26 cellular contexts compared by ENCODE assay signal in the genomic region with DNA sequence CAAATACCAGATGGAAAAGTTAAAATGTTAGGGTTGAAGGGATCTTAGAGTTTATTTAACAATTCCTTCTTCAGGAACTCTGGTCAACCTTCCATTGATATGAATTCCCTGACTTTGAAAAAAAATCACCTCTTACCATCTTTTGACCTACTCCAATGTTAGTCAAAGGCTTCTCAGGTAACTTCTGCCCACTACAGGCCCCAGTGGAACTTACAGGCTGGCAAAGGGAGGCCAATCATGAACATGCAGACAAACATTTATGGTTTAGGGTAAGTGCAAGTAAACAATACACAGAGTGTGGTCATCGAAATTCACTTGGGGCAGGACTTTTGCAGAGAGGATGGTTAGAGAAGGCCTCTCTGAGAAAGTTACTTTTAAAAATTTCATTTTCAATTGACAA. TPM values are rescaled to one million over a fixed set of nuclear protein-coding genes. Genes with fewer than 3 reads are reported as not detected.
DNase-seq lines count a peak whose midpoint lies in the region; ATAC-seq, FAIRE-seq and TF ChIP-seq lines count a peak whose summit lies in the region.
"Had no signal": no experiment of that assay in that cellular context is flagged by ENCODE, and none has a peak within 500 bp of the region (broad histone marks: within the 10 kb centered on the region; RNA-seq: fewer than 3 reads in every experiment).

No MANE protein-coding gene starts in this region.

- H3K9ac ChIP-seq in kidney (ENCODE audit: low read length in 2 of 2), result no peak overlapping the region

- no peaks in the 10 kb centered on the region for H3K9me2 ChIP-seq in DOHH2 (replicated peaks; ENCODE audit: control insufficient read depth, low read length)

- H3K36me3 Mint-ChIP-seq in HFFc6 (ENCODE audit: low read depth), result no peaks in the 10 kb centered on the region
- H3K36me3 Mint-ChIP-seq: activated naive CD4-positive, alpha-beta T cell treated with anti-CD3 and anti-CD28 coated beads, Interleukin-2, amount 50 U/mL, for 72 hours; CD4-positive, alpha-beta memory T cell had no signal

- H3K9me3 Mint-ChIP-seq in HFFc6, result no peaks in the 10 kb centered on the region
- H3K9me3 Mint-ChIP-seq: activated naive CD4-positive, alpha-beta T cell treated with anti-CD3 and anti-CD28 coated beads, Interleukin-2, amount 50 U/mL, for 72 hours; activated T-helper 17 cell treated with anti-CD3 and anti-CD28 coated beads, Interleukin-2, amount 50 U/mL, for 72 hours; CD4-positive, alpha-beta memory T cell had no signal

- in situ Hi-C loops in SK-MEL-5 (cut with HindIII; ENCODE audit: low pct_unique_long_range_greater_than_20kb, low sequenced_read_pairs), result no loop called here

- H3K27me3 ChIP-seq in DOHH2 (ENCODE audit: control insufficient read depth, low read length), result no peaks in the 10 kb centered on the region; the same call in 1 of the 2 replicates
- H3K27me3 ChIP-seq: ascending aorta had no signal

- no peaks in the 10 kb centered on the region for H3K36me3 ChIP-seq in DOHH2 (ENCODE audit: control insufficient read depth, low read length)
- H3K36me3 ChIP-seq in kidney (ENCODE audit: control insufficient read depth in 1 of 2, insufficient read depth in 2 of 2, low read length in 2 of 2), result no peaks in the 10 kb centered on the region
- H3K36me3 ChIP-seq: ascending aorta, neutrophil had no signal

- H3F3A ChIP-seq in DOHH2 (ENCODE audit: control insufficient read depth, insufficient read depth), result 0 out of 2 replicates have a peak, but pooled peaks cover 2% of the 10 kb centered on the region

- no peak for FAIRE-seq in kidney (lab: Jason Lieb, UNC)

- no peak overlapping the region for H3K27ac Mint-ChIP-seq in HFFc6
- H3K27ac Mint-ChIP-seq: activated naive CD4-positive, alpha-beta T cell treated with anti-CD3 and anti-CD28 coated beads, Interleukin-2, amount 50 U/mL, for 72 hours; activated T-helper 17 cell treated with anti-CD3 and anti-CD28 coated beads, Interleukin-2, amount 50 U/mL, for 72 hours; CD4-positive, alpha-beta memory T cell had no signal

- no peaks in the 10 kb centered on the region for H4K20me1 ChIP-seq in DOHH2 (ENCODE audit: control insufficient read depth, insufficient read depth, low read depth, low read length)

- peaks cover 6% of the 10 kb centered on the region for H3K27me3 Mint-ChIP-seq in HFFc6 (ENCODE audit: insufficient read depth)

- ATAC-seq in HG02571 (IDR thresholded peaks at IDR 0.05; ENCODE audit: unreplicated experiment), result no peak
- ATAC-seq: activated naive CD4-positive, alpha-beta T cell treated with anti-CD3 and anti-CD28 coated beads, Interleukin-2, amount 50 U/mL, for 72 hours; activated T-helper 17 cell treated with anti-CD3 and anti-CD28 coated beads, Interleukin-2, amount 50 U/mL, for 72 hours had no signal

- H3K27ac ChIP-seq in DOHH2 (ENCODE audit: low read depth, low read length) (no peak overlapping the region), kidney (ENCODE audit: low read depth in 2 of 2, low read length in 2 of 2) (no peak overlapping the region)
- H3K27ac ChIP-seq: ascending aorta, neutrophil, skin epidermis had no signal

- H3K79me2 ChIP-seq in DOHH2 (ENCODE audit: control insufficient read depth, low read length), result no peaks in the 10 kb centered on the region

- H3K9me3 ChIP-seq in DOHH2 (ENCODE audit: control insufficient read depth, insufficient read depth, low read length), result no peaks in the 10 kb centered on the region
- H3K9me3 ChIP-seq in kidney (ENCODE audit: control insufficient read depth in 1 of 2, low read length in 2 of 2), result no peaks in the 10 kb centered on the region
- H3K9me3 ChIP-seq: ascending aorta, neutrophil had no signal

- intact Hi-C loops in kidney (cut with DNase I), result no loop called here

- H3K4me1 ChIP-seq in DOHH2 (ENCODE audit: control insufficient read depth, low read length) (no peaks in the 10 kb centered on the region), kidney (ENCODE audit: control insufficient read depth in 1 of 2, insufficient read depth in 1 of 2, low read depth in 1 of 2, low read length in 2 of 2) (no peaks in the 10 kb centered on the region)
- H3K4me1 ChIP-seq: ascending aorta had no signal

- TF ChIP-seq CTCF in DOHH2 (IDR thresholded peaks at IDR 0.05; ENCODE audit: low read depth, low read length, poor library complexity, severe bottlenecking), result peak; percentile 8
- 0 out of 2 replicates have a peak, but pooled peaks have one; percentile 14 for TF ChIP-seq CTCF in HFFc6 (IDR thresholded peaks at IDR 0.05)
- TF ChIP-seq CTCF in kidney (IDR thresholded peaks at IDR 0.05; ENCODE audit: borderline replicate concordance, extremely low read depth, insufficient read depth), result no peak

- no peaks in the 10 kb centered on the region for H3K4me1 Mint-ChIP-seq in HFFc6 (ENCODE audit: low read depth)
- H3K4me1 Mint-ChIP-seq: activated T-helper 17 cell treated with anti-CD3 and anti-CD28 coated beads, Interleukin-2, amount 50 U/mL, for 72 hours had no signal

- H3K4me2 ChIP-seq in DOHH2 (ENCODE audit: low read length), result no peak overlapping the region

- H3K4me3 ChIP-seq in DOHH2 (ENCODE audit: low read length) (no peak overlapping the region), kidney (ENCODE audit: low read length in 2 of 2) (no peak overlapping the region)
- H3K4me3 ChIP-seq: ascending aorta, skin epidermis had no signal

- DNase-seq in HFFc6, result no peak
- peak; percentile 47 for DNase-seq in SK-MEL-5 (ENCODE audit: low read depth, low spot score)
- DNase-seq in foreskin melanocyte, result peak; percentile 48
- DNase-seq in kidney, result no peak
- DNase-seq in glomerular visceral epithelial cell (ENCODE audit: extremely low spot score), result no peak
- DNase-seq: activated CD4-positive, alpha-beta T cell treated with anti-CD3 and anti-CD28 coated beads, Interleukin-2, amount 50 U/mL, for 4 hours; CD4-positive, alpha-beta memory T cell; central memory CD4-positive, alpha-beta T cell; dermis blood vessel endothelial cell; DMS 273 treated with DMSO at 0.1 percent for 48 hours; GDM1; GOT3; Karpas-422; mesenchymal stem cell; NCI-H1105; NCI-H2029 treated with DMSO at 0.1 percent for 48 hours; T-helper 9 cell had no signal

- H3K4me3 Mint-ChIP-seq in HFFc6, result no peak overlapping the region
- H3K4me3 Mint-ChIP-seq: activated T-helper 17 cell treated with anti-CD3 and anti-CD28 coated beads, Interleukin-2, amount 50 U/mL, for 72 hours; CD4-positive, alpha-beta memory T cell had no signal

RNA-seq across cellular contexts. Expression of a gene that starts 45.1 kb away (rescaled TPM):
- total RNA-seq in HFFc6 (2021; fragmentation: NEBNext Ultra II Directional; extraction: Animal tissue kit (Norgen Biotek cat#: 25700)), result under 1 TPM in 4 of 6 experiments, not detected in 2; 0.06 to 0.30 (median 0.12) TPM
- total RNA-seq in SK-MEL-5 (2014; rRNA removed; shearing (Covaris generic)), result 0.48 and 1.2 TPM in 2 replicates
- 1.8 and 3.7 TPM in 2 replicates for polyA plus RNA-seq in SK-MEL-5 (2015; cell fraction: cytosol; rRNA removed)
- 1.3 and 4.0 TPM in 2 replicates for polyA plus RNA-seq in SK-MEL-5 (2015; cell fraction: nucleus; rRNA removed)
- total RNA-seq in kidney, result 1.4 TPM
- polyA plus RNA-seq in kidney (ENCODE audit: insufficient read depth, low read depth, low replicate concordance), result 0.69 TPM
- total RNA-seq: activated naive CD4-positive, alpha-beta T cell treated with anti-CD3 and anti-CD28 coated beads, Interleukin-2, amount 50 U/mL, for 72 hours; activated T-helper 17 cell treated with anti-CD3 and anti-CD28 coated beads, Interleukin-2, amount 50 U/mL, for 72 hours; ascending aorta; CD4-positive, alpha-beta memory T cell; myocyte; pulmonary artery endothelial cell had no signal
- polyA plus RNA-seq: CD4-positive, alpha-beta memory T cell had no signal

Comparison
In these comparisons a context has a peak if more than half of its experiments do, and no peak if none do; other contexts are left out.
1. DNase-seq: peak in SK-MEL-5 (single experiment) and foreskin melanocyte (single experiment); none in HFFc6 (single experiment), kidney (single experiment) and glomerular visceral epithelial cell (single experiment).